In the genomic region with DNA sequence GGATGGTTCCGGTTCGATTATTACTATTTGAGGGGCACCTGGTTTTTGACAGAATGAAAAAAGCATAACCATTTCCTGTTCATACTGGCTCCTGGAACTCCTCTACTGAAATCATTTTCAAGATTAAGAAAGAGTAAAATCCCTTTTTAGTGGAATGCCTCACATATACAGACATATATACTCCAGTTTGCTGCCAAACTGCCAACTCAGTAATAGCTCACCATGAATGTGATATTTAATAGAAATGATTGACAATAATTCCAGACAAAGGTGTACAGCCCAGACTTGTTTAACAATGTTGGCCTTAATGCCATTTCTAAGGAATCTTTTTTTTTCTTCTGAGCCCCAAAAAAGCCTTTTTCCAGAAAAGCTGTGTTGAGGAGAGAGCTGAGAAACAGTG, we compare ENCODE assay signal across 23 cellular contexts.
DNase-seq lines count a peak whose midpoint lies in the region; ATAC-seq, FAIRE-seq and TF ChIP-seq lines count a peak whose summit lies in the region.
"Had no signal": no experiment of that assay in that cellular context is flagged by ENCODE, and none has a peak within 500 bp of the region (broad histone marks: within the 10 kb centered on the region; RNA-seq: fewer than 3 reads in every experiment).

No MANE protein-coding gene starts in this region.

- POLR2A ChIA-PET in RWPE1 (lab: Yijun Ruan, JAX; ENCODE audit: low non-redundant PET), result no interaction called here
- POLR2A ChIA-PET in CD4-positive, alpha-beta T cell (lab: Charles Lee), result no interaction called here

- ATAC-seq in CD4-positive, alpha-beta T cell (ENCODE audit: poor library complexity), result no peak

- intact Hi-C loops in CD4-positive, alpha-beta T cell (cut with DNase I, micrococcal nuclease), result no loop called here
- intact Hi-C loops in activated T-helper 1 cell treated with anti-CD3 and anti-CD28 coated beads, Interleukin-12 subunit alpha, Interleukin-12 subunit beta, Interleukin-2, Interleukin-4 antibody, amounts not matched to agents 30 ng/mL and 10 ng/mL and 1 ng/mL, durations not matched to agents 14 hours and 24 hours and 36 hours (cut with micrococcal nuclease), result no loop called here

- TF ChIP-seq CTCF in RWPE1 (conservative IDR thresholded peaks at IDR 0.05; ENCODE audit: low read depth) (no peak), osteocyte (IDR thresholded peaks at IDR 0.05) (no peak)
- TF ChIP-seq CTCF in CD4-positive, alpha-beta T cell (IDR thresholded peaks at IDR 0.05), result no peak

- CTCF ChIA-PET in RWPE1 (lab: Yijun Ruan, JAX), result interaction anchor here (0.6 to 1.4 kb wide), 2 partner anchors 10 to 392 kb away, joined by 4 to 5 read pairs; no protein-coding TSS in a partner anchor
- CTCF ChIA-PET in CD4-positive, alpha-beta T cell (lab: Charles Lee), result no interaction called here

- DNase-seq in HTR-8/SVneo (ENCODE audit: insufficient read length, low spot score), result no peak
- no peak for DNase-seq in RWPE1 (ENCODE audit: low spot score)
- no peak for DNase-seq in epithelial cell of prostate (ENCODE audit: low read depth, low spot score)
- no peak for DNase-seq in osteocyte (ENCODE audit: extremely low spot score, unreplicated experiment)
- DNase-seq in NCI-H1417 treated with DMSO at 0.1 percent for 48 hours (lab: John Stamatoyannopoulos, UW), result no peak
- no peak for DNase-seq in NCI-H1092 (lab: John Stamatoyannopoulos, UW)
- DNase-seq in CD4-positive, alpha-beta T cell, result no peak
- no peak for DNase-seq in activated T-helper 1 cell treated with anti-CD3 and anti-CD28 coated beads, Interleukin-12 subunit alpha, Interleukin-12 subunit beta, Interleukin-2, Interleukin-4 antibody, amounts not matched to agents 30 ng/mL and 10 ng/mL and 1 ng/mL, durations not matched to agents 14 hours and 24 hours and 36 hours (ENCODE audit: low spot score)
- DNase-seq: DMS153, DND-41, MM.1S, NCI-H1048, NCI-H1436, NCI-H187 treated with DMSO at 0.1 percent for 48 hours, NCI-H446, NCI-H524 treated with DMSO at 0.1 percent for 48 hours, NCI-H774, RPMI8226, SHP77 treated with DMSO at 0.1 percent for 48 hours had no signal

- FAIRE-seq in HTR-8/SVneo (lab: Jason Lieb, UNC), result peak; percentile 69
- FAIRE-seq: GM18507 had no signal

- H3K4me1 Mint-ChIP-seq in osteocyte (ENCODE audit: unreplicated experiment), result peaks cover 86% of the 10 kb centered on the region
- H3K4me1 Mint-ChIP-seq in CD4-positive, alpha-beta T cell (ENCODE audit: low read depth), result no peaks in the 10 kb centered on the region
- peaks cover 19% of the 10 kb centered on the region for H3K4me1 Mint-ChIP-seq in activated T-helper 1 cell treated with anti-CD3 and anti-CD28 coated beads, Interleukin-12 subunit alpha, Interleukin-12 subunit beta, Interleukin-2, Interleukin-4 antibody, amounts not matched to agents 30 ng/mL and 10 ng/mL and 1 ng/mL, durations not matched to agents 14 hours and 24 hours and 36 hours (ENCODE audit: low read depth)
- H3K4me1 Mint-ChIP-seq: IgD-negative memory B cell had no signal

- peak overlapping the region; percentile 81 for H3K27ac ChIP-seq in RWPE1
- H3K27ac ChIP-seq in epithelial cell of prostate, result peak overlapping the region; percentile 67
- no peak overlapping the region for H3K27ac ChIP-seq in CD4-positive, alpha-beta T cell (ENCODE audit: low read depth, low read length)
- H3K27ac ChIP-seq: KMS-11 had no signal

- H3K36me3 Mint-ChIP-seq in osteocyte (ENCODE audit: unreplicated experiment), result peaks cover 6% of the 10 kb centered on the region
- peaks cover 8% of the 10 kb centered on the region for H3K36me3 Mint-ChIP-seq in CD4-positive, alpha-beta T cell (ENCODE audit: low read depth)
- peaks cover 4% of the 10 kb centered on the region for H3K36me3 Mint-ChIP-seq in activated T-helper 1 cell treated with anti-CD3 and anti-CD28 coated beads, Interleukin-12 subunit alpha, Interleukin-12 subunit beta, Interleukin-2, Interleukin-4 antibody, amounts not matched to agents 30 ng/mL and 10 ng/mL and 1 ng/mL, durations not matched to agents 14 hours and 24 hours and 36 hours (ENCODE audit: low read depth)

- peaks cover 3% of the 10 kb centered on the region for H3K9me3 Mint-ChIP-seq in osteocyte (ENCODE audit: unreplicated experiment)
- no peaks in the 10 kb centered on the region for H3K9me3 Mint-ChIP-seq in CD4-positive, alpha-beta T cell
- no peaks in the 10 kb centered on the region for H3K9me3 Mint-ChIP-seq in activated T-helper 1 cell treated with anti-CD3 and anti-CD28 coated beads, Interleukin-12 subunit alpha, Interleukin-12 subunit beta, Interleukin-2, Interleukin-4 antibody, amounts not matched to agents 30 ng/mL and 10 ng/mL and 1 ng/mL, durations not matched to agents 14 hours and 24 hours and 36 hours
- H3K9me3 Mint-ChIP-seq: IgD-negative memory B cell had no signal

- no peaks in the 10 kb centered on the region for H3K27me3 ChIP-seq in CD4-positive, alpha-beta T cell (ENCODE audit: control insufficient read depth, insufficient read depth, low read length)

- H3K4me3 Mint-ChIP-seq in osteocyte (ENCODE audit: unreplicated experiment), result no peak overlapping the region
- H3K4me3 Mint-ChIP-seq in CD4-positive, alpha-beta T cell, result no peak overlapping the region
- H3K4me3 Mint-ChIP-seq in activated T-helper 1 cell treated with anti-CD3 and anti-CD28 coated beads, Interleukin-12 subunit alpha, Interleukin-12 subunit beta, Interleukin-2, Interleukin-4 antibody, amounts not matched to agents 30 ng/mL and 10 ng/mL and 1 ng/mL, durations not matched to agents 14 hours and 24 hours and 36 hours, result no peak overlapping the region
- H3K4me3 Mint-ChIP-seq: B cell, IgD-negative memory B cell had no signal

- H3K27me3 Mint-ChIP-seq in osteocyte (ENCODE audit: unreplicated experiment), result no peaks in the 10 kb centered on the region
- no peaks in the 10 kb centered on the region for H3K27me3 Mint-ChIP-seq in CD4-positive, alpha-beta T cell
- peaks cover 3% of the 10 kb centered on the region for H3K27me3 Mint-ChIP-seq in activated T-helper 1 cell treated with anti-CD3 and anti-CD28 coated beads, Interleukin-12 subunit alpha, Interleukin-12 subunit beta, Interleukin-2, Interleukin-4 antibody, amounts not matched to agents 30 ng/mL and 10 ng/mL and 1 ng/mL, durations not matched to agents 14 hours and 24 hours and 36 hours (ENCODE audit: insufficient read depth)
- H3K27me3 Mint-ChIP-seq: B cell, IgD-negative memory B cell had no signal

- no peaks in the 10 kb centered on the region for H3K9me3 ChIP-seq in CD4-positive, alpha-beta T cell (ENCODE audit: control insufficient read depth, low read length)

- H3K27ac Mint-ChIP-seq in osteocyte (ENCODE audit: unreplicated experiment), result peak overlapping the region; percentile 89
- no peak overlapping the region for H3K27ac Mint-ChIP-seq in CD4-positive, alpha-beta T cell
- no peak overlapping the region for H3K27ac Mint-ChIP-seq in activated T-helper 1 cell treated with anti-CD3 and anti-CD28 coated beads, Interleukin-12 subunit alpha, Interleukin-12 subunit beta, Interleukin-2, Interleukin-4 antibody, amounts not matched to agents 30 ng/mL and 10 ng/mL and 1 ng/mL, durations not matched to agents 14 hours and 24 hours and 36 hours
- H3K27ac Mint-ChIP-seq: B cell, IgD-negative memory B cell had no signal
